Comparison of ENCODE assay signal across 8 cellular contexts in the genomic region with DNA sequence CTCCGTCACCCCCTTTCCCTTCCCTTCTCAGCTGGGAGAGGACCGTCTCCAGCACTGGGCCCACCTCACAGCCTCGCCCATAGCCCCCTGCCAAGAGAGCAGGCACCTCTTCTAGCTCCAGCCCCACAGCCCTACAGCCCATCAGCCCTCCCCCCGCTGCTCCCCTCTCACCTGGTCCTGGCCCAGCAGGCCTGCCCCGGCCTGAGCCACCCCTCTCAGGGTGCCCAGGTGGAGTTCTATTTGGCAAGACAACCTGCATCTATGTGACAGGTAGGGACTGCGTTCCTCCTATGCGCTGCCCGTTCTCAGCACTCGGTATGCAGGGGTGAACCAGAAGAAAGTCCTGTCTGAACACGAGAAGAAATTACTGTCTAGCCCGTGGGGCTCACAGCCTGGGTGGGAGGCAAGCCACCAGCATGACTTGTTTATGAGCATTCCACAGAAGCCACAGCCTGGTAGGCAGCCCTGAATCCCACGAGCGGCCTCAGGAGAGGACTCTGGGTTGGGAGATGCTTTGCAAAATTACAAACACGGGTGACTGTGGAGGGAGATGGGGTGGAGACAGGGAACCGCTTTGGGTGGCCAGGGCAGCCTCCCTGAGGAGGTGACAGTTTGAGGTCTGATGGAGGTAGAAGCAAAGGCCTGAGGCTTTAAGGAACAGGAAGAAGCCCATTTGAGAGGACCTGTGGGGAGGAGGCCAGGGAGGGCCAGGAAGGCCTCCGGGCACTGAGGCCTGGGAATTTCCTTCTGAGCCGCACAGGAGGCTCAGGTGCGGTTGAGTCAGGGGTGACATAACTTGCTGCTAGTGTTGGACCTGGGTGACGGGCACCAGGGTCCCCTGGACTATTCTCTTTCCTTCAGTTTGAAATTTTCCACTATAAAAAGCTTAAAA. TPM values are rescaled to one million over a fixed set of nuclear protein-coding genes. Genes with fewer than 3 reads are reported as not detected.
DNase-seq lines count a peak whose midpoint lies in the region; ATAC-seq and TF ChIP-seq lines count a peak whose summit lies in the region.

No MANE protein-coding gene starts in this region.

- H3K4me1 ChIP-seq in mesenchymal stem cell (ENCODE audit: control insufficient read depth, insufficient read depth, low read depth, low read length) (peaks cover 56% of the 10 kb centered on the region), upper lobe of right lung (peaks cover 42% of the 10 kb centered on the region)

- H3K18ac ChIP-seq in mesenchymal stem cell (ENCODE audit: low read depth in 1 of 2, low read length in 2 of 2) = peak overlapping the region; percentile 8 to 79

- H4K91ac ChIP-seq in mesenchymal stem cell (ENCODE audit: low read length) = peak overlapping the region; percentile 14

- no peak overlapping the region for H2BK5ac ChIP-seq in mesenchymal stem cell (ENCODE audit: low read depth, low read length, poor library complexity, severe bottlenecking)

- DNase-seq in cardiac septum (ENCODE audit: low spot score) (peak; percentile 73), left ventricle myocardium superior (no peak), amniotic epithelial cell (ENCODE audit: low read depth) (peak; percentile 67), mesenchymal stem cell (peak; percentile 31), upper lobe of right lung (peak; percentile 62), H4 (ENCODE audit: low spot score) (no peak), superior temporal gyrus (ENCODE audit: extremely low spot score) (no peak)

- peak overlapping the region; percentile 99 for H3K4me2 ChIP-seq in mesenchymal stem cell (ENCODE audit: low read length, poor library complexity, severe bottlenecking)

- peak overlapping the region; percentile 27 for H4K8ac ChIP-seq in mesenchymal stem cell (ENCODE audit: low read length)

- H3K27me3 ChIP-seq in mesenchymal stem cell (ENCODE audit: control insufficient read depth in 1 of 2, insufficient read depth in 1 of 2, low read length in 2 of 2) = no peaks in the 10 kb centered on the region
- H3K27me3 ChIP-seq in upper lobe of right lung = no peaks in the 10 kb centered on the region

- intact Hi-C loops in cardiac septum (cut with DNase I) (loop anchor here (2.0 kb wide), 2 partner anchors 19 to 51 kb away; a partner anchor contains a TSS), left ventricle myocardium superior (cut with micrococcal nuclease) (no loop called here), upper lobe of right lung (cut with DNase I) (no loop called here)

- H3K36me3 ChIP-seq in mesenchymal stem cell (ENCODE audit: control insufficient read depth in 1 of 2, insufficient read depth in 2 of 2, low read depth in 1 of 2, low read length in 2 of 2) = peaks cover 6 to 13% of the 10 kb centered on the region in 2 experiments
- peaks cover under 1% of the 10 kb centered on the region for H3K36me3 ChIP-seq in upper lobe of right lung

- H3K9ac ChIP-seq in mesenchymal stem cell (ENCODE audit: low read length) = no peak overlapping the region

- H3K14ac ChIP-seq in mesenchymal stem cell (ENCODE audit: low read length in 2 of 2) = no peak overlapping the region

- H3K4me3 ChIP-seq in mesenchymal stem cell (ENCODE audit: insufficient read depth in 1 of 2, low read depth in 1 of 2, low read length in 2 of 2) (peak overlapping the region in 1 of 2 experiments; percentile 90), upper lobe of right lung (no peak overlapping the region)

- H3K9me3 ChIP-seq in mesenchymal stem cell (ENCODE audit: control insufficient read depth, low read length) (no peaks in the 10 kb centered on the region), upper lobe of right lung (no peaks in the 10 kb centered on the region)

- peak overlapping the region; percentile 71 for H2BK120ac ChIP-seq in mesenchymal stem cell (ENCODE audit: low read depth, low read length)

- peaks cover 18% of the 10 kb centered on the region for H3K79me1 ChIP-seq in mesenchymal stem cell (replicated peaks; ENCODE audit: low read length, poor library complexity, severe bottlenecking)

- H2BK15ac ChIP-seq in mesenchymal stem cell (ENCODE audit: low read depth, poor library complexity, severe bottlenecking) = peak overlapping the region; percentile 71

- ATAC-seq in left ventricle myocardium superior (no peak), upper lobe of right lung (no peak), GM21447 (IDR thresholded peaks at IDR 0.05; ENCODE audit: unreplicated experiment) (no peak)

- H3K4ac ChIP-seq in mesenchymal stem cell (ENCODE audit: low read depth in 1 of 2, low read length in 2 of 2) = peak overlapping the region; percentile 37 to 42

- TF ChIP-seq CTCF in upper lobe of right lung (IDR thresholded peaks at IDR 0.05) = no peak

- peak overlapping the region; percentile 30 to 50 for H2BK12ac ChIP-seq in mesenchymal stem cell (ENCODE audit: low read length in 2 of 2)

- WGBS in mesenchymal stem cell = 85% methylated on average over 19 of the region's 19 CpGs

- H3K23ac ChIP-seq in mesenchymal stem cell (ENCODE audit: low read length in 2 of 2) = no peak overlapping the region

- no peak overlapping the region for H2AK5ac ChIP-seq in mesenchymal stem cell (ENCODE audit: low read length, severe bottlenecking)

- H3K27ac ChIP-seq in mesenchymal stem cell (ENCODE audit: low read length, poor library complexity, severe bottlenecking) (no peak overlapping the region), upper lobe of right lung (peak overlapping the region; percentile 74)

- H2AFZ ChIP-seq in mesenchymal stem cell (ENCODE audit: low read depth, low read length) = no peak overlapping the region

RNA-seq across cellular contexts. Expression of a gene that starts 1.2 kb away (rescaled TPM):
- total RNA-seq in cardiac septum (9.5 TPM), left ventricle myocardium superior (44.7 TPM), upper lobe of right lung (17.3 TPM)
- 3.8 TPM for polyA plus RNA-seq in mesenchymal stem cell (2013, experiment 1 of 2)
- polyA plus RNA-seq in mesenchymal stem cell (2013, experiment 2 of 2) = 3.8 TPM
- total RNA-seq in H4 (2014; rRNA removed; shearing (Covaris generic)) = 9.2 and 9.9 TPM in 2 replicates

RNA-seq across cellular contexts. Expression of a gene that starts 51.0 kb away (rescaled TPM):
- total RNA-seq in cardiac septum (38.0 TPM), left ventricle myocardium superior (57.0 TPM), upper lobe of right lung (22.1 TPM)
- polyA plus RNA-seq in mesenchymal stem cell (2013, experiment 1 of 2) = 22.7 TPM
- 22.8 TPM for polyA plus RNA-seq in mesenchymal stem cell (2013, experiment 2 of 2)
- total RNA-seq in H4 (2014; rRNA removed; shearing (Covaris generic)) = 28.4 and 31.7 TPM in 2 replicates

RNA-seq across cellular contexts. Expression of a gene that starts 58.0 kb away (rescaled TPM):
- total RNA-seq in cardiac septum (47.8 TPM), left ventricle myocardium superior (46.9 TPM), upper lobe of right lung (58.8 TPM)
- 86.9 TPM for polyA plus RNA-seq in mesenchymal stem cell (2013, experiment 1 of 2)
- polyA plus RNA-seq in mesenchymal stem cell (2013, experiment 2 of 2) = 84.8 TPM
- total RNA-seq in H4 (2014; rRNA removed; shearing (Covaris generic)) = 104 and 116 TPM in 2 replicates

Comparison
In these comparisons a context has a peak if more than half of its experiments do, and no peak if none do; other contexts are left out.
1. DNase-seq: peak in cardiac septum (single experiment), amniotic epithelial cell (single experiment), mesenchymal stem cell (single experiment) and upper lobe of right lung (single experiment); none in left ventricle myocardium superior (single experiment), H4 (single experiment) and superior temporal gyrus (single experiment).